ENCODE assay signal across 16 cellular contexts in the genomic region with DNA sequence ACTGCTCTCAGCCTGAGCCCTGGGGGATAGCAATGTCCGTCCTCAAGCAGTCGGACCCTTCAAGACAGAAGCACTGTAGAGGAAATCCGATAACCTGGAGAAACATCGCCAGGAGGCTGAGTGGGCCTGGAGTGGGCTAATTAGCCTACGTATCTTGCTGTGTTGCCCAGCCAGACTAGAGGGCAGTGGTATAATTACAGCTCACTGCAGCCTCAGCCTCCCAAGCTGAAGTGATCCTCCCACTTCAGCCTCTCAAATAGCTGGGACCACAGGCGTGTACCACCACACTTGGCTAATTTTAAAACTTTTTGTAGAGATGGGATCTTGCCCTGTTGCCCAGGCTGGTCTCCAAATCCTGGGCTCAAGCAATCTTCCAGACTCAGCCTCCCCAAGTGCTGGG. TPM values are rescaled to one million over a fixed set of nuclear protein-coding genes. Genes with fewer than 3 reads are reported as not detected.
DNase-seq lines count a peak whose midpoint lies in the region; ATAC-seq and TF ChIP-seq lines count a peak whose summit lies in the region.
"Had no signal": no experiment of that assay in that cellular context is flagged by ENCODE, and none has a peak within 500 bp of the region (broad histone marks: within the 10 kb centered on the region; RNA-seq: fewer than 3 reads in every experiment).

No MANE protein-coding gene starts in this region.

- H3K36me3 ChIP-seq in HCT116 (ENCODE audit: control insufficient read depth in 1 of 2, insufficient read depth in 2 of 2, low read length in 2 of 2), result no peaks in the 10 kb centered on the region
- no peaks in the 10 kb centered on the region for H3K36me3 ChIP-seq in suprapubic skin
- H3K36me3 ChIP-seq: BLaER1 had no signal

- no peak for TF ChIP-seq CTCF in activated CD8-positive, alpha-beta T cell treated with anti-CD3 and anti-CD28 coated beads for 36 hours (IDR thresholded peaks at IDR 0.05)
- TF ChIP-seq CTCF in HCT116 (IDR thresholded peaks at IDR 0.05 in 2 of 3, conservative IDR thresholded peaks at IDR 0.05 in 1 of 3; ENCODE audit: borderline replicate concordance in 1 of 3, insufficient read depth in 1 of 3, low read depth in 2 of 3, low read length in 2 of 3) (no peak), suprapubic skin (IDR thresholded peaks at IDR 0.05) (no peak)

- peak; percentile 12 for DNase-seq in activated CD8-positive, alpha-beta T cell treated with anti-CD3 and anti-CD28 coated beads, Interleukin-2, amount 10 ng/mL, durations not matched to agents 7 days and 5 days
- no peak for DNase-seq in activated CD8-positive, alpha-beta T cell treated with anti-CD3 and anti-CD28 coated beads for 36 hours
- DNase-seq in HCT116 (ENCODE audit: low read depth, low spot score) (no peak), left lobe of liver (ENCODE audit: low spot score) (peak; percentile 24), NCI-H1105 (lab: John Stamatoyannopoulos, UW) (no peak), suprapubic skin (ENCODE audit: low spot score in 2 of 2) (no peak)
- no peak for DNase-seq in stimulated activated naive CD8-positive, alpha-beta T cell treated with anti-CD3 and anti-CD28 coated beads, Interleukin-15, amount 100 ng/mL, for 72 hours
- DNase-seq: AML-193; CD4-positive, CD25-positive, alpha-beta regulatory T cell; DMS 273 treated with DMSO at 0.1 percent for 48 hours; GM23248; H9 had no signal

- H3K27ac ChIP-seq in HCT116 (ENCODE audit: low read depth, low read length), result no peak overlapping the region
- H3K27ac ChIP-seq in suprapubic skin, result no peak overlapping the region
- H3K27ac ChIP-seq: 22Rv1, BLaER1, GM23248 had no signal

- POLR2A ChIA-PET in activated CD8-positive, alpha-beta T cell treated with anti-CD3 and anti-CD28 coated beads, Interleukin-2, amount 10 ng/mL, durations not matched to agents 7 days and 5 days (lab: Charles Lee), result no interaction called here
- POLR2A ChIA-PET in activated CD8-positive, alpha-beta T cell treated with anti-CD3 and anti-CD28 coated beads for 36 hours (lab: Charles Lee), result no interaction called here
- POLR2A ChIA-PET in HCT116 (lab: Charles Lee), result no interaction called here

- H3K27me3 Mint-ChIP-seq in activated CD8-positive, alpha-beta T cell treated with anti-CD3 and anti-CD28 coated beads, Interleukin-2, amount 10 ng/mL, durations not matched to agents 7 days and 5 days (ENCODE audit: low read depth), result peaks cover 25% of the 10 kb centered on the region
- peaks cover 13% of the 10 kb centered on the region for H3K27me3 Mint-ChIP-seq in activated CD8-positive, alpha-beta T cell treated with anti-CD3 and anti-CD28 coated beads for 36 hours
- peaks cover 42% of the 10 kb centered on the region for H3K27me3 Mint-ChIP-seq in stimulated activated naive CD8-positive, alpha-beta T cell treated with anti-CD3 and anti-CD28 coated beads, Interleukin-15, amount 100 ng/mL, for 72 hours

- no peaks in the 10 kb centered on the region for H3K9me2 ChIP-seq in HCT116 (ENCODE audit: insufficient read depth)

- no peak for TF ChIP-seq RAD21 in HCT116 (IDR thresholded peaks at IDR 0.05; ENCODE audit: low read depth)

- no TSS peak for BruUV-seq in HCT116 (replicated peaks; lab: Mats Ljungman, UMichigan)

- H3K4me3 Mint-ChIP-seq in activated CD8-positive, alpha-beta T cell treated with anti-CD3 and anti-CD28 coated beads, Interleukin-2, amount 10 ng/mL, durations not matched to agents 7 days and 5 days, result no peak overlapping the region
- H3K4me3 Mint-ChIP-seq in activated CD8-positive, alpha-beta T cell treated with anti-CD3 and anti-CD28 coated beads for 36 hours, result no peak overlapping the region
- no peak overlapping the region for H3K4me3 Mint-ChIP-seq in stimulated activated naive CD8-positive, alpha-beta T cell treated with anti-CD3 and anti-CD28 coated beads, Interleukin-15, amount 100 ng/mL, for 72 hours
- H3K4me3 Mint-ChIP-seq: CD4-positive, CD25-positive, alpha-beta regulatory T cell; H9 had no signal

- intact Hi-C loops in activated CD8-positive, alpha-beta T cell treated with anti-CD3 and anti-CD28 coated beads for 36 hours (cut with micrococcal nuclease), result no loop called here
- intact Hi-C loops in HCT116 (cut with micrococcal nuclease), result no loop called here

- H4K20me1 ChIP-seq in HCT116 (ENCODE audit: insufficient read depth), result no peaks in the 10 kb centered on the region
- H4K20me1 ChIP-seq: BLaER1 had no signal

- H3K4me2 ChIP-seq in HCT116 (ENCODE audit: low read length), result no peak overlapping the region
- H3K4me2 ChIP-seq: BLaER1 had no signal

- H3K4me1 ChIP-seq in HCT116 (ENCODE audit: control insufficient read depth in 1 of 2, insufficient read depth in 2 of 2, low read length in 2 of 2) (peaks cover 0 to 6% of the 10 kb centered on the region in 2 experiments; a peak in 1 of 4 replicates), suprapubic skin (no peaks in the 10 kb centered on the region)
- H3K4me1 ChIP-seq: BLaER1 had no signal

- RAD21 ChIA-PET in HCT116 (lab: Charles Lee; ENCODE audit: low non-redundant PET in 1 of 2, low total read pairs in 2 of 2, uncharacterized antibody in 2 of 2, unreplicated experiment in 2 of 2), result no interaction called here

- no peaks in the 10 kb centered on the region for H3K9me3 Mint-ChIP-seq in activated CD8-positive, alpha-beta T cell treated with anti-CD3 and anti-CD28 coated beads, Interleukin-2, amount 10 ng/mL, durations not matched to agents 7 days and 5 days (ENCODE audit: insufficient read depth)
- H3K9me3 Mint-ChIP-seq in activated CD8-positive, alpha-beta T cell treated with anti-CD3 and anti-CD28 coated beads for 36 hours, result no peaks in the 10 kb centered on the region
- H3K9me3 Mint-ChIP-seq in stimulated activated naive CD8-positive, alpha-beta T cell treated with anti-CD3 and anti-CD28 coated beads, Interleukin-15, amount 100 ng/mL, for 72 hours, result no peaks in the 10 kb centered on the region

- no peak for ATAC-seq in activated CD8-positive, alpha-beta T cell treated with anti-CD3 and anti-CD28 coated beads, Interleukin-2, amount 10 ng/mL, durations not matched to agents 7 days and 5 days
- ATAC-seq in activated CD8-positive, alpha-beta T cell treated with anti-CD3 and anti-CD28 coated beads for 36 hours, result no peak
- ATAC-seq in HCT116, result peak; percentile 40; the same call in 1 of the 2 replicates
- no peak for ATAC-seq in left lobe of liver
- ATAC-seq in stimulated activated naive CD8-positive, alpha-beta T cell treated with anti-CD3 and anti-CD28 coated beads, Interleukin-15, amount 100 ng/mL, for 72 hours, result no peak

- no peak for TF ChIP-seq EP300 in suprapubic skin (IDR thresholded peaks at IDR 0.05)

- no peak overlapping the region for H3K4me3 ChIP-seq in HCT116 (replicated peaks in 1 of 2; ENCODE audit: low read depth in 1 of 2, low read length in 2 of 2)
- no peak overlapping the region for H3K4me3 ChIP-seq in suprapubic skin
- H3K4me3 ChIP-seq: BLaER1, GM23248 had no signal

- no peaks in the 10 kb centered on the region for H3K36me3 Mint-ChIP-seq in activated CD8-positive, alpha-beta T cell treated with anti-CD3 and anti-CD28 coated beads, Interleukin-2, amount 10 ng/mL, durations not matched to agents 7 days and 5 days (ENCODE audit: low read depth)
- H3K36me3 Mint-ChIP-seq in activated CD8-positive, alpha-beta T cell treated with anti-CD3 and anti-CD28 coated beads for 36 hours (ENCODE audit: low read depth), result no peaks in the 10 kb centered on the region
- H3K36me3 Mint-ChIP-seq: CD4-positive, CD25-positive, alpha-beta regulatory T cell had no signal

- WGBS in suprapubic skin, result 93% methylated on average over 6 of the region's 6 CpGs

- no peak overlapping the region for H3K9ac ChIP-seq in HCT116 (ENCODE audit: low read length)
- H3K9ac ChIP-seq: BLaER1, GM23248 had no signal

- no peak overlapping the region for H3K27ac Mint-ChIP-seq in activated CD8-positive, alpha-beta T cell treated with anti-CD3 and anti-CD28 coated beads, Interleukin-2, amount 10 ng/mL, durations not matched to agents 7 days and 5 days
- no peak overlapping the region for H3K27ac Mint-ChIP-seq in activated CD8-positive, alpha-beta T cell treated with anti-CD3 and anti-CD28 coated beads for 36 hours
- H3K27ac Mint-ChIP-seq in stimulated activated naive CD8-positive, alpha-beta T cell treated with anti-CD3 and anti-CD28 coated beads, Interleukin-15, amount 100 ng/mL, for 72 hours, result no peak overlapping the region
- H3K27ac Mint-ChIP-seq: CD4-positive, CD25-positive, alpha-beta regulatory T cell had no signal

- CTCF ChIA-PET in activated CD8-positive, alpha-beta T cell treated with anti-CD3 and anti-CD28 coated beads, Interleukin-2, amount 10 ng/mL, durations not matched to agents 7 days and 5 days (lab: Charles Lee), result interaction anchor here (2.5 kb wide), 1 partner anchor 17 kb away, joined by 10 read pairs; no protein-coding TSS in a partner anchor
- CTCF ChIA-PET in activated CD8-positive, alpha-beta T cell treated with anti-CD3 and anti-CD28 coated beads for 36 hours (lab: Charles Lee), result interaction anchor here (0.7 to 2.6 kb wide), 2 partner anchors 17 to 32 kb away, joined by 4 to 14 read pairs; no protein-coding TSS in a partner anchor
- CTCF ChIA-PET in HCT116 (lab: Charles Lee), result no interaction called here

- no peaks in the 10 kb centered on the region for H3K27me3 ChIP-seq in HCT116 (ENCODE audit: insufficient read depth, low read length)
- H3K27me3 ChIP-seq in suprapubic skin, result no peaks in the 10 kb centered on the region
- H3K27me3 ChIP-seq: BLaER1 had no signal

- H3K4me1 Mint-ChIP-seq in activated CD8-positive, alpha-beta T cell treated with anti-CD3 and anti-CD28 coated beads, Interleukin-2, amount 10 ng/mL, durations not matched to agents 7 days and 5 days (ENCODE audit: low read depth), result no peaks in the 10 kb centered on the region
- no peaks in the 10 kb centered on the region for H3K4me1 Mint-ChIP-seq in activated CD8-positive, alpha-beta T cell treated with anti-CD3 and anti-CD28 coated beads for 36 hours (ENCODE audit: low read depth)
- no peaks in the 10 kb centered on the region for H3K4me1 Mint-ChIP-seq in stimulated activated naive CD8-positive, alpha-beta T cell treated with anti-CD3 and anti-CD28 coated beads, Interleukin-15, amount 100 ng/mL, for 72 hours
- H3K4me1 Mint-ChIP-seq: CD4-positive, CD25-positive, alpha-beta regulatory T cell had no signal

- H3K79me2 ChIP-seq in HCT116 (ENCODE audit: insufficient read depth, low read length), result no peaks in the 10 kb centered on the region

- H2AFZ ChIP-seq in HCT116 (ENCODE audit: low read depth, low read length, poor library complexity, severe bottlenecking), result no peak overlapping the region
- H2AFZ ChIP-seq: GM23248 had no signal

- no peak for TF ChIP-seq POLR2A in HCT116 (IDR thresholded peaks at IDR 0.05; ENCODE audit: borderline replicate concordance, extremely low read depth, insufficient read depth, insufficient read length)
- TF ChIP-seq POLR2A in suprapubic skin (IDR thresholded peaks at IDR 0.05), result no peak

- no peaks in the 10 kb centered on the region for H3K9me3 ChIP-seq in HCT116 (ENCODE audit: control insufficient read depth in 1 of 2, insufficient read depth in 1 of 2, low read depth in 1 of 2, low read length in 2 of 2)
- no peaks in the 10 kb centered on the region for H3K9me3 ChIP-seq in suprapubic skin

RNA-seq across cellular contexts. Expression of gene LYZL2, which starts 21.7 kb away (rescaled TPM):
- total RNA-seq in activated CD8-positive, alpha-beta T cell treated with anti-CD3 and anti-CD28 coated beads, Interleukin-2, amount 10 ng/mL, durations not matched to agents 7 days and 5 days, result not detected
- total RNA-seq in activated CD8-positive, alpha-beta T cell treated with anti-CD3 and anti-CD28 coated beads for 36 hours, result not detected
- total RNA-seq in HCT116 (2021; ENCODE audit: unreplicated experiment) (not detected), left lobe of liver (not detected), suprapubic skin (not detected)
- not detected in 2 replicates for polyA plus RNA-seq in HCT116 (2012)
- total RNA-seq: CD4-positive, CD25-positive, alpha-beta regulatory T cell; Daoy; GM23248; H9; HT1080 had no signal
- polyA plus RNA-seq: CD4-positive, CD25-positive, alpha-beta regulatory T cell; GM23248 had no signal

Comparison
In these comparisons a context has a peak if more than half of its experiments do, and no peak if none do; other contexts are left out.
1. DNase-seq: peak in activated CD8-positive, alpha-beta T cell treated with anti-CD3 and anti-CD28 coated beads, Interleukin-2, amount 10 ng/mL, durations not matched to agents 7 days and 5 days (single experiment) and left lobe of liver (single experiment); none in activated CD8-positive, alpha-beta T cell treated with anti-CD3 and anti-CD28 coated beads for 36 hours (single experiment), HCT116 (single experiment), NCI-H1105 (single experiment), stimulated activated naive CD8-positive, alpha-beta T cell treated with anti-CD3 and anti-CD28 coated beads, Interleukin-15, amount 100 ng/mL, for 72 hours (0 of 2) and suprapubic skin (0 of 2).